In the genomic region with DNA sequence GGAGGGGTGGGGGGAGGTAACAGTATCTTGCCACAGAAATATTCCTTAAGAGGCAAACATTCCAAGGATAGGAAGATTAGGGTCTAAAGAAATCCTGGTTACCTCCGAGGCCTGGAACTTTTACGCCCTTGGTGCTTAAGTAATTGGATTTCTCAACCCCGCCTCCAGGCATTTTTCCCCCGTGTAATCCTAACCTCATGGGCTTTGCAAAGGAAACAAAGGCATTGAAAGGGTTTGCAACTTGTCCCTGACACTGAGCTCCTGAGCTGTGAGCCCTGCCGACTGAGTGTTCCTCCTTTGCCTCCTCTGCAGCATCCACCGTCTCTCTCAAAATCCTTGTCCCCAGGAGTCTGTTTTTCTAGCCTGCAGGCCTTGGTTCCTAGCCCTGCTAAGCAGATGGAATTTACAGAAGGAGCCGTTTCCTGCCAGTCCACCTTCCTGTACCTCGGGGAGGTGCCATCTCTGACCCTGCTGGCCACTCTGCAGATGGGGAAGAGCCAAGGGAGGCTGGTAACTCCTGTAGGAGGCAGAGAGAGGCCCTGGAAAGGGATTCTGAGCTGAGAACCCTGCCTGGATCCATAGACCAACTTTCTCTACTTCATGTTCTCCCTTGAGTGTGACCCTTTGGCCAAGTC, we compare ENCODE assay signal across 14 cellular contexts. TPM values are rescaled to one million over a fixed set of nuclear protein-coding genes. Genes with fewer than 3 reads are reported as not detected.
DNase-seq lines count a peak whose midpoint lies in the region; ATAC-seq and TF ChIP-seq lines count a peak whose summit lies in the region.
"Had no signal": no experiment of that assay in that cellular context is flagged by ENCODE, and none has a peak within 500 bp of the region (broad histone marks: within the 10 kb centered on the region; RNA-seq: fewer than 3 reads in every experiment).

No MANE protein-coding gene starts in this region.

- H3K27ac ChIP-seq in iPS-20b (ENCODE audit: low read length) = no peak overlapping the region
- H3K27ac ChIP-seq: ovary, spleen had no signal

- no peak overlapping the region for H3K4me3 ChIP-seq in iPS-20b (ENCODE audit: low read length)
- H3K4me3 ChIP-seq: MG63, ovary, spleen had no signal

- peaks cover 27% of the 10 kb centered on the region for H3K4me1 ChIP-seq in iPS-20b (ENCODE audit: insufficient read depth, low read length)

- no peak for DNase-seq in activated naive CD8-positive, alpha-beta T cell treated with anti-CD3 and anti-CD28 coated beads, Interleukin-2, amount 50 U/mL, for 24 hours
- DNase-seq in WTC11 (ENCODE audit: low spot score) = no peak
- no peak for DNase-seq in stimulated activated effector memory CD8-positive, alpha-beta T cell treated with anti-CD3 and anti-CD28 coated beads, Interleukin-12 subunit alpha, Interleukin-12 subunit beta, amount 100 ng/mL, for 72 hours (ENCODE audit: low spot score in 2 of 2)
- DNase-seq in COR-L47 (lab: John Stamatoyannopoulos, UW) = no peak
- no peak for DNase-seq in T-helper 2 cell
- DNase-seq: activated B cell treated with CpG ODN at 0.5 μM for 24 hours, DMS 273 treated with DMSO at 0.1 percent for 48 hours, MG63, NCI-H2171, ovary had no signal

- POLR2A ChIA-PET in WTC11 (lab: Charles Lee) = no interaction called here

- H3K4me3 Mint-ChIP-seq in activated naive CD8-positive, alpha-beta T cell = no peak overlapping the region
- no peak overlapping the region for H3K4me3 Mint-ChIP-seq in activated naive CD8-positive, alpha-beta T cell treated with anti-CD3 and anti-CD28 coated beads, Interleukin-2, amount 50 U/mL, for 24 hours
- no peak overlapping the region for H3K4me3 Mint-ChIP-seq in WTC11
- H3K4me3 Mint-ChIP-seq in stimulated activated effector memory CD8-positive, alpha-beta T cell treated with anti-CD3 and anti-CD28 coated beads, Interleukin-12 subunit alpha, Interleukin-12 subunit beta, amount 100 ng/mL, for 72 hours = no peak overlapping the region
- H3K4me3 Mint-ChIP-seq: activated B cell treated with CpG ODN at 0.5 μM for 24 hours had no signal

- no peaks in the 10 kb centered on the region for H3K9me3 ChIP-seq in iPS-20b (ENCODE audit: insufficient read depth, low read depth, low read length)
- H3K9me3 ChIP-seq: MG63, ovary, spleen had no signal

- peaks cover 19% of the 10 kb centered on the region for H3K36me3 ChIP-seq in iPS-20b (ENCODE audit: insufficient read depth, low read depth, low read length)
- H3K36me3 ChIP-seq: ovary had no signal

- TF ChIP-seq CTCF in WTC11 (IDR thresholded peaks at IDR 0.05) = no peak

- no peaks in the 10 kb centered on the region for H3K9me3 Mint-ChIP-seq in activated naive CD8-positive, alpha-beta T cell (ENCODE audit: low read depth)
- H3K9me3 Mint-ChIP-seq in activated naive CD8-positive, alpha-beta T cell treated with anti-CD3 and anti-CD28 coated beads, Interleukin-2, amount 50 U/mL, for 24 hours = no peaks in the 10 kb centered on the region
- no peaks in the 10 kb centered on the region for H3K9me3 Mint-ChIP-seq in WTC11
- H3K9me3 Mint-ChIP-seq in stimulated activated effector memory CD8-positive, alpha-beta T cell treated with anti-CD3 and anti-CD28 coated beads, Interleukin-12 subunit alpha, Interleukin-12 subunit beta, amount 100 ng/mL, for 72 hours = no peaks in the 10 kb centered on the region
- H3K9me3 Mint-ChIP-seq: activated B cell treated with CpG ODN at 0.5 μM for 24 hours had no signal

- no peaks in the 10 kb centered on the region for H3K27me3 Mint-ChIP-seq in activated naive CD8-positive, alpha-beta T cell
- H3K27me3 Mint-ChIP-seq in activated naive CD8-positive, alpha-beta T cell treated with anti-CD3 and anti-CD28 coated beads, Interleukin-2, amount 50 U/mL, for 24 hours = no peaks in the 10 kb centered on the region
- no peaks in the 10 kb centered on the region for H3K27me3 Mint-ChIP-seq in WTC11 (ENCODE audit: low read depth)
- H3K27me3 Mint-ChIP-seq: activated B cell treated with CpG ODN at 0.5 μM for 24 hours had no signal

- H3K4me1 Mint-ChIP-seq in activated naive CD8-positive, alpha-beta T cell (ENCODE audit: low read depth) = peaks cover 54% of the 10 kb centered on the region
- H3K4me1 Mint-ChIP-seq in activated naive CD8-positive, alpha-beta T cell treated with anti-CD3 and anti-CD28 coated beads, Interleukin-2, amount 50 U/mL, for 24 hours = peaks cover 34% of the 10 kb centered on the region
- H3K4me1 Mint-ChIP-seq in WTC11 = peaks cover 65% of the 10 kb centered on the region
- H3K4me1 Mint-ChIP-seq in stimulated activated effector memory CD8-positive, alpha-beta T cell treated with anti-CD3 and anti-CD28 coated beads, Interleukin-12 subunit alpha, Interleukin-12 subunit beta, amount 100 ng/mL, for 72 hours = peaks cover 45% of the 10 kb centered on the region

- no peaks in the 10 kb centered on the region for H3K36me3 Mint-ChIP-seq in activated naive CD8-positive, alpha-beta T cell
- H3K36me3 Mint-ChIP-seq in activated naive CD8-positive, alpha-beta T cell treated with anti-CD3 and anti-CD28 coated beads, Interleukin-2, amount 50 U/mL, for 24 hours (ENCODE audit: low read depth) = peaks cover 10% of the 10 kb centered on the region
- no peaks in the 10 kb centered on the region for H3K36me3 Mint-ChIP-seq in WTC11
- peaks cover 31% of the 10 kb centered on the region for H3K36me3 Mint-ChIP-seq in stimulated activated effector memory CD8-positive, alpha-beta T cell treated with anti-CD3 and anti-CD28 coated beads, Interleukin-12 subunit alpha, Interleukin-12 subunit beta, amount 100 ng/mL, for 72 hours

- no peaks in the 10 kb centered on the region for H3K27me3 ChIP-seq in iPS-20b (ENCODE audit: insufficient read depth, low read length)
- H3K27me3 ChIP-seq: MG63, ovary, spleen had no signal

- H3K27ac Mint-ChIP-seq in activated naive CD8-positive, alpha-beta T cell = peak overlapping the region; percentile 3
- no peak overlapping the region for H3K27ac Mint-ChIP-seq in activated naive CD8-positive, alpha-beta T cell treated with anti-CD3 and anti-CD28 coated beads, Interleukin-2, amount 50 U/mL, for 24 hours
- H3K27ac Mint-ChIP-seq in WTC11 = peak overlapping the region; percentile 87; the same call in 1 of the 2 replicates
- H3K27ac Mint-ChIP-seq in stimulated activated effector memory CD8-positive, alpha-beta T cell treated with anti-CD3 and anti-CD28 coated beads, Interleukin-12 subunit alpha, Interleukin-12 subunit beta, amount 100 ng/mL, for 72 hours = peak overlapping the region; percentile 59
- H3K27ac Mint-ChIP-seq: activated B cell treated with CpG ODN at 0.5 μM for 24 hours had no signal

- CTCF ChIA-PET in WTC11 (lab: Charles Lee) = interaction anchor here (1.2 to 2.5 kb wide), 3 partner anchors 88 to 111 kb away, joined by 3 to 7 read pairs (median 3); no protein-coding TSS in a partner anchor

- H3K9ac ChIP-seq in iPS-20b (ENCODE audit: low read depth, low read length) = peak overlapping the region; percentile 24; the same call in 1 of the 2 replicates

- ATAC-seq in activated naive CD8-positive, alpha-beta T cell treated with anti-CD3 and anti-CD28 coated beads, Interleukin-2, amount 50 U/mL, for 24 hours = no peak
- peak; percentile 15 for ATAC-seq in WTC11
- no peak for ATAC-seq in stimulated activated effector memory CD8-positive, alpha-beta T cell treated with anti-CD3 and anti-CD28 coated beads, Interleukin-12 subunit alpha, Interleukin-12 subunit beta, amount 100 ng/mL, for 72 hours
- no peak for ATAC-seq in GM18517 (IDR thresholded peaks at IDR 0.05; ENCODE audit: unreplicated experiment)

TF ChIP-seq in WTC11, 78 proteins besides CTCF, POLR2A, EP300 and RAD21 (continues in another document):
- TF ChIP-seq, protein P1, sequence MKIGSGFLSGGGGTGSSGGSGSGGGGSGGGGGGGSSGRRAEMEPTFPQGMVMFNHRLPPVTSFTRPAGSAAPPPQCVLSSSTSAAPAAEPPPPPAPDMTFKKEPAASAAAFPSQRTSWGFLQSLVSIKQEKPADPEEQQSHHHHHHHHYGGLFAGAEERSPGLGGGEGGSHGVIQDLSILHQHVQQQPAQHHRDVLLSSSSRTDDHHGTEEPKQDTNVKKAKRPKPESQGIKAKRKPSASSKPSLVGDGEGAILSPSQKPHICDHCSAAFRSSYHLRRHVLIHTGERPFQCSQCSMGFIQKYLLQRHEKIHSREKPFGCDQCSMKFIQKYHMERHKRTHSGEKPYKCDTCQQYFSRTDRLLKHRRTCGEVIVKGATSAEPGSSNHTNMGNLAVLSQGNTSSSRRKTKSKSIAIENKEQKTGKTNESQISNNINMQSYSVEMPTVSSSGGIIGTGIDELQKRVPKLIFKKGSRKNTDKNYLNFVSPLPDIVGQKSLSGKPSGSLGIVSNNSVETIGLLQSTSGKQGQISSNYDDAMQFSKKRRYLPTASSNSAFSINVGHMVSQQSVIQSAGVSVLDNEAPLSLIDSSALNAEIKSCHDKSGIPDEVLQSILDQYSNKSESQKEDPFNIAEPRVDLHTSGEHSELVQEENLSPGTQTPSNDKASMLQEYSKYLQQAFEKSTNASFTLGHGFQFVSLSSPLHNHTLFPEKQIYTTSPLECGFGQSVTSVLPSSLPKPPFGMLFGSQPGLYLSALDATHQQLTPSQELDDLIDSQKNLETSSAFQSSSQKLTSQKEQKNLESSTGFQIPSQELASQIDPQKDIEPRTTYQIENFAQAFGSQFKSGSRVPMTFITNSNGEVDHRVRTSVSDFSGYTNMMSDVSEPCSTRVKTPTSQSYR (CRISPR knock-in tag; IDR thresholded peaks at IDR 0.05) = no peak
- TF ChIP-seq CREB1 (CRISPR knock-in tag; IDR thresholded peaks at IDR 0.05) = no peak
- TF ChIP-seq, protein P2, sequence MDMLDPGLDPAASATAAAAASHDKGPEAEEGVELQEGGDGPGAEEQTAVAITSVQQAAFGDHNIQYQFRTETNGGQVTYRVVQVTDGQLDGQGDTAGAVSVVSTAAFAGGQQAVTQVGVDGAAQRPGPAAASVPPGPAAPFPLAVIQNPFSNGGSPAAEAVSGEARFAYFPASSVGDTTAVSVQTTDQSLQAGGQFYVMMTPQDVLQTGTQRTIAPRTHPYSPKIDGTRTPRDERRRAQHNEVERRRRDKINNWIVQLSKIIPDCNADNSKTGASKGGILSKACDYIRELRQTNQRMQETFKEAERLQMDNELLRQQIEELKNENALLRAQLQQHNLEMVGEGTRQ (CRISPR knock-in tag; IDR thresholded peaks at IDR 0.05) = no peak
- no peak for TF ChIP-seq ZNF671 (CRISPR knock-in tag; IDR thresholded peaks at IDR 0.05)
- no peak for TF ChIP-seq ETV6 (CRISPR knock-in tag; IDR thresholded peaks at IDR 0.05)
- no peak for TF ChIP-seq NR2C2 (CRISPR knock-in tag; IDR thresholded peaks at IDR 0.05)

RNA-seq across cellular contexts. Expression of gene TET3, which starts 24.2 kb away (rescaled TPM):
- total RNA-seq in WTC11 (2021) = 16.4 to 19.3 TPM (median 18.2 TPM) in 3 replicates
